ENCODE assay signal across 15 cellular contexts in genomic region chr1:87358219-87358618, GRCh38.
"Had no signal": no experiment of that assay in that cellular context is flagged by ENCODE, and none has a peak within 500 bp of the region (broad histone marks: within the 10 kb centered on the region; RNA-seq: fewer than 3 reads in every experiment).

No MANE protein-coding gene starts in this region.

- H3K4me3 Mint-ChIP-seq: activated CD4-positive, alpha-beta memory T cell treated with anti-CD3 and anti-CD28 coated beads for 36 hours; dendritic cell treated with granulocyte-macrophage colony-stimulating factor and Interleukin-4, amounts not matched to agents 40 ng/mL and 50 ng/mL, for 4 days; naive B cell had no signal

- ATAC-seq: left cardiac atrium had no signal

- H3K27me3 ChIP-seq: adrenal gland, tibial artery, uterus had no signal

- H3K36me3 Mint-ChIP-seq: naive B cell had no signal

- H3K27ac Mint-ChIP-seq: activated CD4-positive, alpha-beta memory T cell treated with anti-CD3 and anti-CD28 coated beads for 36 hours; dendritic cell treated with granulocyte-macrophage colony-stimulating factor and Interleukin-4, amounts not matched to agents 40 ng/mL and 50 ng/mL, for 4 days; naive B cell had no signal

- FAIRE-seq: small intestine had no signal

- H3K9me3 ChIP-seq: adrenal gland, tibial artery, uterus had no signal

- H3K27ac ChIP-seq: adrenal gland, tibial artery, uterus had no signal

- DNase-seq: activated CD4-positive, alpha-beta memory T cell treated with anti-CD3 and anti-CD28 coated beads for 36 hours; activated CD4-positive, alpha-beta T cell treated with anti-CD3 and anti-CD28 coated beads for 1 hour; activated CD8-positive, alpha-beta memory T cell treated with anti-CD3 and anti-CD28 coated beads, Interleukin-2, amount 50 U/mL, for 48 hours; activated naive CD4-positive, alpha-beta T cell treated with Interleukin-2 at 50 U/mL for 16 hours; adrenal gland; central memory CD4-positive, alpha-beta T cell; left cardiac atrium; midbrain; naive B cell; posterior cingulate gyrus; small intestine; tibial artery; uterus had no signal

- H3K4me1 Mint-ChIP-seq: naive B cell had no signal

- H3K27me3 Mint-ChIP-seq: activated CD4-positive, alpha-beta memory T cell treated with anti-CD3 and anti-CD28 coated beads for 36 hours; dendritic cell treated with granulocyte-macrophage colony-stimulating factor and Interleukin-4, amounts not matched to agents 40 ng/mL and 50 ng/mL, for 4 days; naive B cell had no signal

- H3K4me1 ChIP-seq: adrenal gland, tibial artery, uterus had no signal

- H3K9me3 Mint-ChIP-seq: dendritic cell treated with granulocyte-macrophage colony-stimulating factor and Interleukin-4, amounts not matched to agents 40 ng/mL and 50 ng/mL, for 4 days had no signal

- H3K4me3 ChIP-seq: adrenal gland, lung, tibial artery, uterus had no signal

- H3K36me3 ChIP-seq: adrenal gland, tibial artery, uterus had no signal
